ENCODE assay signal across 12 cellular contexts in the genomic region with DNA sequence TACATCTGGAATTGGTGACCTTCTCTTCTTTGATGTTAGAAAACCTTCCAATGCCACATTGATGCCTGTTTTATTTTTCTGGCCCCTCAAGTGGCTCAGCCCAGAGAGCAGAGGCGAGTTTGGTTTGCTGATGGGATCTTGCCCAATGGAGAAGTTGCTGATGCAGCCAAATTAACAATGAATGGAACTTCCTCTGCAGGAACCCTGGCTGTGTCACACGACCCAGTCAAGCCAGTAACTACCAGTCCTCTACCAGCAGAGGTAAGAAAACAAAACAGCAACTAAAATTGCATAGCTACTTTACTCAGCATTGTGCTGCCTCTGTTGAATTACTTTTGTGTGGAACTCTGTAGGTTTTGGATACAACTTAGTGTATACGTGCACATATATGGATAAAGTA.
DNase-seq lines count a peak whose midpoint lies in the region; ATAC-seq and TF ChIP-seq lines count a peak whose summit lies in the region.
"Had no signal": no experiment of that assay in that cellular context is flagged by ENCODE, and none has a peak within 500 bp of the region (broad histone marks: within the 10 kb centered on the region; RNA-seq: fewer than 3 reads in every experiment).

No MANE protein-coding gene starts in this region.

- H4K20me1 ChIP-seq in GM23248 (ENCODE audit: insufficient read depth) (no peaks in the 10 kb centered on the region), fibroblast of lung (ENCODE audit: control insufficient read depth, extremely low read depth, insufficient read depth, low read length) (no peaks in the 10 kb centered on the region)

- H3K9me3 ChIP-seq in GM23248 (ENCODE audit: low read depth) (no peaks in the 10 kb centered on the region), fibroblast of lung (ENCODE audit: control insufficient read depth, insufficient read depth, low read depth, low read length) (no peaks in the 10 kb centered on the region)
- no peaks in the 10 kb centered on the region for H3K9me3 ChIP-seq in CD4-positive, alpha-beta memory T cell (ENCODE audit: control insufficient read depth in 1 of 2, low read length in 2 of 2)
- H3K9me3 ChIP-seq: colonic mucosa, gastroesophageal sphincter had no signal

- no peaks in the 10 kb centered on the region; the same call in 1 of the 2 replicates for H3F3A ChIP-seq in GM23248 (ENCODE audit: insufficient read depth)

- no peaks in the 10 kb centered on the region for H3K9me3 Mint-ChIP-seq in CD4-positive, alpha-beta memory T cell
- H3K9me3 Mint-ChIP-seq in T-helper 2 cell treated with Interferon-gamma antibody and Interleukin-4, amounts not matched to agents 5 μg/mL and 100 μg/mL, for 36 hours: no peaks in the 10 kb centered on the region
- H3K9me3 Mint-ChIP-seq: activated naive CD8-positive, alpha-beta T cell treated with anti-CD3 and anti-CD28 coated beads, Interleukin-2, amount 10 ng/mL, durations not matched to agents 7 days and 5 days had no signal

- POLR2A ChIA-PET in CD4-positive, alpha-beta memory T cell (lab: Charles Lee; ENCODE audit: partially characterized antibody): no interaction called here

- no peak overlapping the region for H3K4me3 Mint-ChIP-seq in CD4-positive, alpha-beta memory T cell
- H3K4me3 Mint-ChIP-seq in T-helper 2 cell treated with Interferon-gamma antibody and Interleukin-4, amounts not matched to agents 5 μg/mL and 100 μg/mL, for 36 hours: no peak overlapping the region
- H3K4me3 Mint-ChIP-seq: activated naive CD8-positive, alpha-beta T cell treated with anti-CD3 and anti-CD28 coated beads, Interleukin-2, amount 10 ng/mL, durations not matched to agents 7 days and 5 days had no signal

- H3K4me1 ChIP-seq in GM23248 (ENCODE audit: insufficient read depth) (no peaks in the 10 kb centered on the region), fibroblast of lung (ENCODE audit: control insufficient read depth, extremely low read depth, insufficient read depth, low read length) (no peaks in the 10 kb centered on the region)
- no peaks in the 10 kb centered on the region for H3K4me1 ChIP-seq in CD4-positive, alpha-beta memory T cell (ENCODE audit: insufficient read depth, low read length)
- H3K4me1 ChIP-seq: colonic mucosa had no signal

- H3K27ac ChIP-seq in GM23248: no peak overlapping the region
- no peak overlapping the region for H3K27ac ChIP-seq in fibroblast of lung (ENCODE audit: insufficient read depth, low read length)
- no peak overlapping the region for H3K27ac ChIP-seq in CD4-positive, alpha-beta memory T cell (ENCODE audit: low read depth, low read length)
- H3K27ac ChIP-seq: colonic mucosa, gastroesophageal sphincter had no signal

- H3K4me1 Mint-ChIP-seq in CD4-positive, alpha-beta memory T cell: no peaks in the 10 kb centered on the region
- H3K4me1 Mint-ChIP-seq in T-helper 2 cell treated with Interferon-gamma antibody and Interleukin-4, amounts not matched to agents 5 μg/mL and 100 μg/mL, for 36 hours (ENCODE audit: low read depth): no peaks in the 10 kb centered on the region
- H3K4me1 Mint-ChIP-seq: activated naive CD8-positive, alpha-beta T cell treated with anti-CD3 and anti-CD28 coated beads, Interleukin-2, amount 10 ng/mL, durations not matched to agents 7 days and 5 days had no signal

- H3K27me3 ChIP-seq in GM23248 (replicated peaks; ENCODE audit: insufficient read depth) (no peaks in the 10 kb centered on the region), fibroblast of lung (ENCODE audit: control insufficient read depth, insufficient read depth, low read length) (no peaks in the 10 kb centered on the region)
- no peaks in the 10 kb centered on the region for H3K27me3 ChIP-seq in CD4-positive, alpha-beta memory T cell (ENCODE audit: insufficient read depth, low read length)
- H3K27me3 ChIP-seq: colonic mucosa, gastroesophageal sphincter had no signal

- H3K9ac ChIP-seq in GM23248: no peak overlapping the region
- H3K9ac ChIP-seq in fibroblast of lung (ENCODE audit: insufficient read depth, low read length): no peak overlapping the region

- H3K27ac Mint-ChIP-seq in CD4-positive, alpha-beta memory T cell: no peak overlapping the region
- H3K27ac Mint-ChIP-seq in T-helper 2 cell treated with Interferon-gamma antibody and Interleukin-4, amounts not matched to agents 5 μg/mL and 100 μg/mL, for 36 hours: no peak overlapping the region
- H3K27ac Mint-ChIP-seq: activated naive CD8-positive, alpha-beta T cell treated with anti-CD3 and anti-CD28 coated beads, Interleukin-2, amount 10 ng/mL, durations not matched to agents 7 days and 5 days had no signal

- no peaks in the 10 kb centered on the region for H3K27me3 Mint-ChIP-seq in CD4-positive, alpha-beta memory T cell
- no peaks in the 10 kb centered on the region for H3K27me3 Mint-ChIP-seq in T-helper 2 cell treated with Interferon-gamma antibody and Interleukin-4, amounts not matched to agents 5 μg/mL and 100 μg/mL, for 36 hours (ENCODE audit: low read depth)
- H3K27me3 Mint-ChIP-seq: activated naive CD8-positive, alpha-beta T cell treated with anti-CD3 and anti-CD28 coated beads, Interleukin-2, amount 10 ng/mL, durations not matched to agents 7 days and 5 days had no signal

- no peak for TF ChIP-seq CTCF in fibroblast of lung (conservative IDR thresholded peaks at IDR 0.05 in 1 of 2, IDR thresholded peaks at IDR 0.05 in 1 of 2; ENCODE audit: low read depth in 1 of 2, low read length in 2 of 2)

- in situ Hi-C loops in GM23248 (cut with MboI): no loop called here

- no peak overlapping the region for H2AFZ ChIP-seq in GM23248
- H2AFZ ChIP-seq in fibroblast of lung (ENCODE audit: low read length): no peak overlapping the region

- ATAC-seq in GM19452 (IDR thresholded peaks at IDR 0.05; ENCODE audit: unreplicated experiment) (no peak), GM19467 (IDR thresholded peaks at IDR 0.05; ENCODE audit: unreplicated experiment) (no peak)
- ATAC-seq: gastroesophageal sphincter had no signal

- H3K36me3 ChIP-seq in GM23248 (ENCODE audit: low read depth) (no peaks in the 10 kb centered on the region), fibroblast of lung (ENCODE audit: control insufficient read depth, insufficient read depth, low read length) (no peaks in the 10 kb centered on the region)
- H3K36me3 ChIP-seq in CD4-positive, alpha-beta memory T cell (ENCODE audit: insufficient read depth, low read length): no peaks in the 10 kb centered on the region
- H3K36me3 ChIP-seq: colonic mucosa had no signal

- intact Hi-C loops in CD4-positive, alpha-beta memory T cell (cut with micrococcal nuclease): no loop called here

- no peaks in the 10 kb centered on the region for H3K9me2 ChIP-seq in GM23248 (ENCODE audit: insufficient read depth)

- DNase-seq in GM23248: peak; percentile 29
- DNase-seq in OCI-M1 (lab: John Stamatoyannopoulos, UW): peak; percentile 68
- DNase-seq in fibroblast of lung (ENCODE audit: low read depth in 2 of 2): peak; percentile 9 to 15
- peak; percentile 16 for DNase-seq in mucosa of gallbladder (ENCODE audit: low spot score)
- no peak for DNase-seq in CD4-positive, alpha-beta memory T cell
- DNase-seq in T-helper 2 cell treated with Interferon-gamma antibody and Interleukin-4, amounts not matched to agents 5 μg/mL and 100 μg/mL, for 36 hours (ENCODE audit: low spot score): no peak
- DNase-seq: activated naive CD8-positive, alpha-beta T cell treated with anti-CD3 and anti-CD28 coated beads, Interleukin-2, amount 10 ng/mL, durations not matched to agents 7 days and 5 days; colonic mucosa; NCI-H2107 had no signal

- H3K4me2 ChIP-seq in GM23248 (ENCODE audit: unreplicated experiment): no peak overlapping the region
- no peak overlapping the region for H3K4me2 ChIP-seq in fibroblast of lung (ENCODE audit: extremely low read depth, insufficient read depth, low read length)

- no peak overlapping the region for H3K4me3 ChIP-seq in GM23248
- no peak overlapping the region for H3K4me3 ChIP-seq in fibroblast of lung (replicated peaks in 1 of 4; ENCODE audit: control extremely low read depth in 1 of 4, insufficient read depth in 1 of 4, low read depth in 3 of 4, low read length in 4 of 4)
- H3K4me3 ChIP-seq in CD4-positive, alpha-beta memory T cell (ENCODE audit: low read length in 2 of 2): no peak overlapping the region
- H3K4me3 ChIP-seq: colonic mucosa, gastroesophageal sphincter had no signal

- CTCF ChIA-PET in CD4-positive, alpha-beta memory T cell (lab: Charles Lee; ENCODE audit: partially characterized antibody): no interaction called here

- H3K36me3 Mint-ChIP-seq in CD4-positive, alpha-beta memory T cell: peaks cover 14 to 16% of the 10 kb centered on the region in 2 donors
- H3K36me3 Mint-ChIP-seq in T-helper 2 cell treated with Interferon-gamma antibody and Interleukin-4, amounts not matched to agents 5 μg/mL and 100 μg/mL, for 36 hours (ENCODE audit: low read depth): no peaks in the 10 kb centered on the region
- H3K36me3 Mint-ChIP-seq: activated naive CD8-positive, alpha-beta T cell treated with anti-CD3 and anti-CD28 coated beads, Interleukin-2, amount 10 ng/mL, durations not matched to agents 7 days and 5 days had no signal

- H3K79me2 ChIP-seq in GM23248 (ENCODE audit: insufficient read depth) (no peaks in the 10 kb centered on the region), fibroblast of lung (ENCODE audit: control insufficient read depth, insufficient read depth, low read length) (no peaks in the 10 kb centered on the region)

- WGBS in GM23248 (ENCODE audit: low coverage in 1 of 2, low lambda C conversion rate in 2 of 2, missing lambda C conversion rate in 2 of 2), 2 experiments: 70 to 72% methylated on average over 3 of the region's 3 CpGs

Comparison
In these comparisons a context has a peak if more than half of its experiments do, and no peak if none do; other contexts are left out.
1. DNase-seq: peak in GM23248 (single experiment), OCI-M1 (single experiment), fibroblast of lung (2 of 2) and mucosa of gallbladder (single experiment); none in CD4-positive, alpha-beta memory T cell (0 of 5) and T-helper 2 cell treated with Interferon-gamma antibody and Interleukin-4, amounts not matched to agents 5 μg/mL and 100 μg/mL, for 36 hours (single experiment).